ENCODE assay signal across 9 cellular contexts in genomic region chr2:214410918-214411554, GRCh38. TPM values are rescaled to one million over a fixed set of nuclear protein-coding genes. Genes with fewer than 3 reads are reported as not detected.
DNase-seq lines count a peak whose midpoint lies in the region; ATAC-seq and TF ChIP-seq lines count a peak whose summit lies in the region.
"Had no signal": no experiment of that assay in that cellular context is flagged by ENCODE, and none has a peak within 500 bp of the region (broad histone marks: within the 10 kb centered on the region; RNA-seq: fewer than 3 reads in every experiment).

Gene VWC2L (plus strand): TSS chr2:214411054. CDS start chr2:214414194, 3,140 bp downstream.

- ATAC-seq in HG02759 (IDR thresholded peaks at IDR 0.05; ENCODE audit: unreplicated experiment) = peak; percentile 79
- peak in 6 of 8 donors; percentile 49 to 85 (median 71) for ATAC-seq in heart right ventricle
- peak in 3 of 4 donors; percentile 52 to 73 (median 71) for ATAC-seq in psoas muscle
- ATAC-seq in effector memory CD8-positive, alpha-beta T cell (replicated peaks) = no peak
- ATAC-seq: T-cell had no signal

- no peak within 1 kb of the TSS for H3K27ac Mint-ChIP-seq in effector memory CD8-positive, alpha-beta T cell
- H3K27ac Mint-ChIP-seq: T-cell had no signal

- no peaks in the 10 kb centered on the region for H3K9me3 Mint-ChIP-seq in effector memory CD8-positive, alpha-beta T cell

- no peaks in the 10 kb centered on the region for H3K27me3 ChIP-seq in heart right ventricle
- no peaks in the 10 kb centered on the region for H3K27me3 ChIP-seq in psoas muscle (ENCODE audit: insufficient read depth in 3 of 3, low read length in 2 of 3)

- H3K4me3 ChIP-seq in heart right ventricle (no peak within 1 kb of the TSS), psoas muscle (no peak within 1 kb of the TSS)

- H3K27me3 Mint-ChIP-seq in effector memory CD8-positive, alpha-beta T cell = no peaks in the 10 kb centered on the region

- WGBS in heart right ventricle, 2 donors = 8 to 11% methylated on average over 19 of the region's 19 CpGs
- WGBS in psoas muscle, 3 donors = 11 to 13% (median 12%) methylated on average over 19 of the region's 19 CpGs

- no peaks in the 10 kb centered on the region for H3K4me1 ChIP-seq in heart right ventricle
- H3K4me1 ChIP-seq in psoas muscle = no peaks in the 10 kb centered on the region

- intact Hi-C loops in heart right ventricle (cut with DNase I) (no loop called here), psoas muscle (cut with DNase I) (no loop called here)

- H3K4me1 Mint-ChIP-seq in effector memory CD8-positive, alpha-beta T cell (ENCODE audit: low read depth in 2 of 2) = no peaks in the 10 kb centered on the region
- H3K4me1 Mint-ChIP-seq: T-cell had no signal

- H3K36me3 ChIP-seq in heart right ventricle (no peaks in the 10 kb centered on the region), psoas muscle (ENCODE audit: insufficient read depth in 1 of 2, low read depth in 1 of 2) (no peaks in the 10 kb centered on the region)

- H3K27ac ChIP-seq in heart right ventricle = no peak within 1 kb of the TSS
- H3K27ac ChIP-seq in psoas muscle = no peak within 1 kb of the TSS

- no peaks in the 10 kb centered on the region for H3K9me3 ChIP-seq in heart right ventricle
- H3K9me3 ChIP-seq in psoas muscle = no peaks in the 10 kb centered on the region

- H3K4me3 Mint-ChIP-seq in effector memory CD8-positive, alpha-beta T cell = no peak within 1 kb of the TSS
- H3K4me3 Mint-ChIP-seq: T-cell had no signal

- no peaks in the 10 kb centered on the region for H3K36me3 Mint-ChIP-seq in effector memory CD8-positive, alpha-beta T cell (ENCODE audit: insufficient read depth)
- H3K36me3 Mint-ChIP-seq: T-cell had no signal

- peak; percentile 2 for DNase-seq in GDM1 (lab: John Stamatoyannopoulos, UW)
- DNase-seq in NCI-H510A (lab: John Stamatoyannopoulos, UW) = peak; percentile 18
- peak; percentile 11 for DNase-seq in activated naive CD4-positive, alpha-beta T cell treated with anti-CD3 and anti-CD28 coated beads, Interleukin-2, amount 50 U/mL, for 16 hours
- DNase-seq in heart right ventricle = peak; percentile 60 to 72
- DNase-seq in psoas muscle = peak; percentile 54 to 75
- DNase-seq in NK-92 treated with Interleukin-12 subunit alpha and Interleukin-12 subunit beta, amount 100 ng/mL, for 24 hours (lab: John Stamatoyannopoulos, UW) = no peak
- DNase-seq in effector memory CD8-positive, alpha-beta T cell = no peak

- TF ChIP-seq CTCF in heart right ventricle (IDR thresholded peaks at IDR 0.05) = no peak
- no peak for TF ChIP-seq CTCF in psoas muscle (IDR thresholded peaks at IDR 0.05)

RNA-seq across cellular contexts. Expression of gene VWC2L, which starts in this region (rescaled TPM):
- not detected for total RNA-seq in heart right ventricle
- not detected for polyA plus RNA-seq in heart right ventricle
- under 1 TPM in 3 of 4 donors, not detected in 1; 0.04 to 0.87 (median 0.51) TPM for total RNA-seq in psoas muscle
- not detected for polyA plus RNA-seq in psoas muscle
- total RNA-seq: T-cell had no signal

Comparison
In these comparisons a context has a peak if more than half of its experiments do, and no peak if none do; other contexts are left out.
1. Peak in DNase-seq and ATAC-seq in heart right ventricle; RNA of the gene not detected or under 1 TPM.
2. Peak in DNase-seq and ATAC-seq in psoas muscle; RNA of the gene not detected or under 1 TPM.
3. DNase-seq: peak in GDM1 (single experiment), NCI-H510A (single experiment) and activated naive CD4-positive, alpha-beta T cell treated with anti-CD3 and anti-CD28 coated beads, Interleukin-2, amount 50 U/mL, for 16 hours (single experiment); none in NK-92 treated with Interleukin-12 subunit alpha and Interleukin-12 subunit beta, amount 100 ng/mL, for 24 hours (single experiment) and effector memory CD8-positive, alpha-beta T cell (0 of 3).